In genomic region chr5:140035881-140036280, GRCh38 we compare ENCODE assay signal across 21 cellular contexts. TPM values are rescaled to one million over a fixed set of nuclear protein-coding genes. Genes with fewer than 3 reads are reported as not detected.
DNase-seq lines count a peak whose midpoint lies in the region; ATAC-seq and TF ChIP-seq lines count a peak whose summit lies in the region.
"Had no signal": no experiment of that assay in that cellular context is flagged by ENCODE, and none has a peak within 500 bp of the region (broad histone marks: within the 10 kb centered on the region; RNA-seq: fewer than 3 reads in every experiment).

No MANE protein-coding gene starts in this region.

- no peaks in the 10 kb centered on the region for H3K36me3 ChIP-seq in esophagus muscularis mucosa
- no peaks in the 10 kb centered on the region for H3K36me3 ChIP-seq in skeletal muscle tissue (ENCODE audit: control insufficient read depth in 3 of 3, insufficient read depth in 3 of 3, low read length in 3 of 3)
- H3K36me3 ChIP-seq in smooth muscle cell (ENCODE audit: low read depth) = no peaks in the 10 kb centered on the region
- H3K36me3 ChIP-seq in aorta (ENCODE audit: control insufficient read depth in 1 of 2, insufficient read depth in 2 of 2, low read length in 1 of 2) = no peaks in the 10 kb centered on the region

- TF ChIP-seq CTCF in esophagus muscularis mucosa (IDR thresholded peaks at IDR 0.05) (no peak), smooth muscle cell (IDR thresholded peaks at IDR 0.05; ENCODE audit: borderline replicate concordance, insufficient read depth, poor library complexity, severe bottlenecking) (no peak), coronary artery (IDR thresholded peaks at IDR 0.05) (no peak)

- H3K4me1 ChIP-seq in esophagus muscularis mucosa (peaks cover 38 to 50% (median 43%) of the 10 kb centered on the region in 4 donors), skeletal muscle tissue (ENCODE audit: control insufficient read depth in 3 of 3, insufficient read depth in 3 of 3, low read length in 3 of 3) (peaks cover 17 to 31% (median 31%) of the 10 kb centered on the region in 3 donors), smooth muscle cell (ENCODE audit: low read depth) (peaks cover 9% of the 10 kb centered on the region), aorta (ENCODE audit: control insufficient read depth in 1 of 2, insufficient read depth in 2 of 2, low read length in 2 of 2) (no peaks in the 10 kb centered on the region)

- peak; percentile 19 for DNase-seq in NCI-H82 (lab: John Stamatoyannopoulos, UW)
- DNase-seq in NCI-H82 treated with DMSO at 0.1 percent for 48 hours (lab: John Stamatoyannopoulos, UW; ENCODE audit: unreplicated experiment) = no peak
- DNase-seq in esophagus muscularis mucosa (ENCODE audit: extremely low spot score) = no peak
- DNase-seq in left ventricle myocardium superior = no peak
- DNase-seq in smooth muscle cell (lab: John Stamatoyannopoulos, UW; ENCODE audit: unreplicated experiment) = no peak
- no peak for DNase-seq in aorta
- DNase-seq in coronary artery (ENCODE audit: low spot score) = no peak
- DNase-seq: AML-193; DND-41; H9; KG1; NCI-H1436; NCI-H1930; NCI-H2171 treated with DMSO at 0.1 percent for 48 hours; NCI-H446 treated with DMSO at 0.1 percent for 48 hours; NCI-H69; NK-92 treated with Interleukin-12 subunit alpha and Interleukin-12 subunit beta, amount 100 ng/mL, for 24 hours; SHP77 had no signal

- H3K27ac ChIP-seq in esophagus muscularis mucosa (replicated peaks in 1 of 4) (peak overlapping the region in 3 of 4 donors; percentile 36 to 39 (median 37)), skeletal muscle tissue (ENCODE audit: low read depth, low read length) (peak overlapping the region; percentile 43), smooth muscle cell (ENCODE audit: low read depth) (no peak overlapping the region), aorta (ENCODE audit: low read depth in 1 of 2, low read length in 2 of 2) (no peak overlapping the region), coronary artery (no peak overlapping the region)
- H3K27ac ChIP-seq: 22Rv1 had no signal

- H3K4me2 ChIP-seq in smooth muscle cell = no peak overlapping the region

- no peak for TF ChIP-seq POLR2A in esophagus muscularis mucosa (IDR thresholded peaks at IDR 0.05; ENCODE audit: low read depth)

- H3K27me3 ChIP-seq in esophagus muscularis mucosa (no peaks in the 10 kb centered on the region), skeletal muscle tissue (ENCODE audit: control insufficient read depth in 3 of 3, insufficient read depth in 3 of 3, low read length in 3 of 3) (no peaks in the 10 kb centered on the region), smooth muscle cell (ENCODE audit: low read depth) (peaks cover 92% of the 10 kb centered on the region), aorta (ENCODE audit: control insufficient read depth in 1 of 2, insufficient read depth in 2 of 2, low read length in 1 of 2) (no peaks in the 10 kb centered on the region)

- no peaks in the 10 kb centered on the region for H4K20me1 ChIP-seq in smooth muscle cell (ENCODE audit: low read depth)

- H3K4me3 ChIP-seq in esophagus muscularis mucosa (no peak overlapping the region), skeletal muscle tissue (ENCODE audit: low read length in 3 of 3) (no peak overlapping the region), smooth muscle cell (no peak overlapping the region), aorta (ENCODE audit: low read length in 2 of 2) (no peak overlapping the region), coronary artery (no peak overlapping the region)

- no peaks in the 10 kb centered on the region for H3F3A ChIP-seq in smooth muscle cell (ENCODE audit: low read depth)

- no peaks in the 10 kb centered on the region for H3K79me2 ChIP-seq in smooth muscle cell (ENCODE audit: low read depth)

- ATAC-seq in left ventricle myocardium superior = peak; percentile 68
- ATAC-seq in aorta (ENCODE audit: low FRiP score) = no peak

- H2AFZ ChIP-seq in smooth muscle cell (ENCODE audit: low read depth) = no peak overlapping the region

- WGBS in esophagus muscularis mucosa = 72% methylated on average over 2 of the region's 2 CpGs
- 70% methylated on average over 2 of the region's 2 CpGs for WGBS in smooth muscle cell (ENCODE audit: low lambda C conversion rate)
- 81 to 89% methylated on average over 2 of the region's 2 CpGs for WGBS in aorta, 2 donors

- H3K9me3 ChIP-seq in esophagus muscularis mucosa (no peaks in the 10 kb centered on the region), skeletal muscle tissue (ENCODE audit: control insufficient read depth in 3 of 3, low read length in 3 of 3) (no peaks in the 10 kb centered on the region), smooth muscle cell (replicated peaks; ENCODE audit: low read depth) (no peaks in the 10 kb centered on the region), aorta (ENCODE audit: control insufficient read depth, low read length) (no peaks in the 10 kb centered on the region)

- H3K9ac ChIP-seq in skeletal muscle tissue (ENCODE audit: low read depth in 1 of 3, low read length in 3 of 3) (peak overlapping the region in 2 of 3 donors; percentile 32 to 68), smooth muscle cell (ENCODE audit: low read depth) (no peak overlapping the region)

- intact Hi-C loops in esophagus muscularis mucosa (cut with DNase I) (no loop called here), left ventricle myocardium superior (cut with micrococcal nuclease) (no loop called here), aorta (cut with DNase I) (no loop called here)

- TF ChIP-seq EP300 in esophagus muscularis mucosa (IDR thresholded peaks at IDR 0.05) = no peak

RNA-seq across cellular contexts. Expression of gene NRG2, which starts 7.2 kb away (rescaled TPM):
- total RNA-seq in esophagus muscularis mucosa = 1 to 10 TPM; 2.8 to 5.0 (median 4.1) TPM
- 1.9 TPM for total RNA-seq in left ventricle myocardium superior
- 0.52 TPM for total RNA-seq in skeletal muscle tissue
- total RNA-seq in smooth muscle cell = 0.09 and 0.40 TPM in 2 replicates
- polyA plus RNA-seq in smooth muscle cell = 0.11 and 0.25 TPM in 2 replicates
- total RNA-seq in aorta = 1 to 10 TPM in 1 of 2 donors, under 1 TPM in 1; 0.81 to 1.3 TPM
- polyA plus RNA-seq in aorta = 1 to 10 TPM in 1 of 2 donors, not detected in 1; 1.2 TPM
- total RNA-seq: H9, HT-29 had no signal

Comparison
In these comparisons a context has a peak if more than half of its experiments do, and no peak if none do; other contexts are left out.
1. H3K27ac ChIP-seq: peak in esophagus muscularis mucosa (3 of 4) and skeletal muscle tissue (single experiment); none in smooth muscle cell (single experiment), aorta (0 of 2) and coronary artery (0 of 2).